8 cellular contexts compared by ENCODE assay signal in genomic region chr6:52361945-52362442, GRCh38. TPM values are rescaled to one million over a fixed set of nuclear protein-coding genes. Genes with fewer than 3 reads are reported as not detected.
DNase-seq lines count a peak whose midpoint lies in the region; ATAC-seq and TF ChIP-seq lines count a peak whose summit lies in the region.

TSS of gene PAQR8 (plus strand) at chr6:52362151. CDS start at chr6:52403214, 41,063 bp downstream.

- CTCF ChIA-PET in Panc1 (lab: Charles Lee): interaction anchor here (0.5 kb wide), 1 partner anchor 52 kb away, joined by 6 read pairs; no protein-coding TSS in a partner anchor

- DNase-seq in CMK (ENCODE audit: low read depth) (peak; percentile 45), HK-2 (ENCODE audit: unreplicated experiment) (peak; percentile 72), Panc1 (ENCODE audit: low read depth, low spot score) (no peak), fibroblast of lung (ENCODE audit: low read depth in 2 of 2) (peak in 1 of 2 donors; percentile 66), natural killer cell (peak; percentile 75)
- peak; percentile 85 to 91 for DNase-seq in activated T-cell treated with anti-CD3 and anti-CD28 coated beads, Interleukin-2, amount 50 U/mL, for 72 hours
- peak; percentile 73 for DNase-seq in stimulated activated naive B cell treated with anti-CD40 and anti-IgM and Interleukin-4, amounts not matched to agents 10 μg/mL and 1 μg/mL and 100 μg/mL, for 72 hours

- TF ChIP-seq CTCF in Panc1 (IDR thresholded peaks at IDR 0.05) (no peak), fibroblast of lung (conservative IDR thresholded peaks at IDR 0.05 in 1 of 2, IDR thresholded peaks at IDR 0.05 in 1 of 2; ENCODE audit: low read depth in 1 of 2, low read length in 2 of 2) (no peak), natural killer cell (IDR thresholded peaks at IDR 0.05) (no peak)

- H3K27ac Mint-ChIP-seq in activated T-cell treated with anti-CD3 and anti-CD28 coated beads, Interleukin-2, amount 50 U/mL, for 72 hours: peak within 1 kb of the TSS; percentile 86
- peak within 1 kb of the TSS; percentile 92 for H3K27ac Mint-ChIP-seq in natural killer cell
- H3K27ac Mint-ChIP-seq in stimulated activated naive B cell treated with anti-CD40 and anti-IgM and Interleukin-4, amounts not matched to agents 10 μg/mL and 1 μg/mL and 100 μg/mL, for 72 hours: peak within 1 kb of the TSS; percentile 95

- no peaks in the 10 kb centered on the region for H3K79me2 ChIP-seq in fibroblast of lung (ENCODE audit: control insufficient read depth, insufficient read depth, low read length)

- H3K4me1 ChIP-seq in Panc1 (ENCODE audit: control insufficient read depth, insufficient read depth, low read length): peaks cover 8% of the 10 kb centered on the region
- peaks cover 3% of the 10 kb centered on the region for H3K4me1 ChIP-seq in fibroblast of lung (ENCODE audit: control insufficient read depth, extremely low read depth, insufficient read depth, low read length)

- intact Hi-C loops in Panc1 (cut with micrococcal nuclease; ENCODE audit: unreplicated experiment) (loop anchor here (2.0 kb wide), 1 partner anchor 77 kb away; the partner anchor contains the start of gene MCM3), natural killer cell (cut with micrococcal nuclease) (loop anchor here (1.0 to 2.0 kb wide), 3 partner anchors 29 to 77 kb away; partner anchors contain the start of genes EFHC1 and MCM3)

- no peaks in the 10 kb centered on the region for H4K20me1 ChIP-seq in fibroblast of lung (ENCODE audit: control insufficient read depth, extremely low read depth, insufficient read depth, low read length)

- H3K4me3 Mint-ChIP-seq in activated T-cell treated with anti-CD3 and anti-CD28 coated beads, Interleukin-2, amount 50 U/mL, for 72 hours: peak within 1 kb of the TSS; percentile 98 to 99
- H3K4me3 Mint-ChIP-seq in natural killer cell: peak within 1 kb of the TSS; percentile 96
- H3K4me3 Mint-ChIP-seq in stimulated activated naive B cell treated with anti-CD40 and anti-IgM and Interleukin-4, amounts not matched to agents 10 μg/mL and 1 μg/mL and 100 μg/mL, for 72 hours: peak within 1 kb of the TSS; percentile 97 to 99

- ATAC-seq in GM19463 (IDR thresholded peaks at IDR 0.05; ENCODE audit: unreplicated experiment) (peak; percentile 90), Panc1 (peak; percentile 96), natural killer cell (peak; percentile 83 to 93 (median 88))
- peak; percentile 93 for ATAC-seq in activated T-cell treated with anti-CD3 and anti-CD28 coated beads, Interleukin-2, amount 50 U/mL, for 72 hours (replicated peaks in 1 of 2)
- peak; percentile 91 to 94 for ATAC-seq in stimulated activated naive B cell treated with anti-CD40 and anti-IgM and Interleukin-4, amounts not matched to agents 10 μg/mL and 1 μg/mL and 100 μg/mL, for 72 hours (replicated peaks)

- no peaks in the 10 kb centered on the region for H3K9me3 Mint-ChIP-seq in activated T-cell treated with anti-CD3 and anti-CD28 coated beads, Interleukin-2, amount 50 U/mL, for 72 hours
- H3K9me3 Mint-ChIP-seq in natural killer cell: no peaks in the 10 kb centered on the region
- no peaks in the 10 kb centered on the region for H3K9me3 Mint-ChIP-seq in stimulated activated naive B cell treated with anti-CD40 and anti-IgM and Interleukin-4, amounts not matched to agents 10 μg/mL and 1 μg/mL and 100 μg/mL, for 72 hours

- in situ Hi-C loops in Panc1 (cut with HindIII; ENCODE audit: low pct_unique_long_range_greater_than_20kb, low sequenced_read_pairs): no loop called here

- peaks cover 38% of the 10 kb centered on the region for H3K4me1 Mint-ChIP-seq in activated T-cell treated with anti-CD3 and anti-CD28 coated beads, Interleukin-2, amount 50 U/mL, for 72 hours (ENCODE audit: low read depth)
- peaks cover 26 to 31% of the 10 kb centered on the region in 2 donors for H3K4me1 Mint-ChIP-seq in natural killer cell
- peaks cover 17 to 23% of the 10 kb centered on the region in 2 donors for H3K4me1 Mint-ChIP-seq in stimulated activated naive B cell treated with anti-CD40 and anti-IgM and Interleukin-4, amounts not matched to agents 10 μg/mL and 1 μg/mL and 100 μg/mL, for 72 hours

- peak within 1 kb of the TSS; percentile 79 for H2AFZ ChIP-seq in fibroblast of lung (ENCODE audit: low read length)

- POLR2A ChIA-PET in Panc1 (lab: Charles Lee): interaction anchor here (0.6 to 0.8 kb wide), 2 partner anchors 10 to 57 kb away, joined by 3 to 7 read pairs; no protein-coding TSS in a partner anchor

- no peaks in the 10 kb centered on the region for H3K27me3 Mint-ChIP-seq in activated T-cell treated with anti-CD3 and anti-CD28 coated beads, Interleukin-2, amount 50 U/mL, for 72 hours (ENCODE audit: low read depth)
- no peaks in the 10 kb centered on the region for H3K27me3 Mint-ChIP-seq in natural killer cell (ENCODE audit: low read depth in 2 of 2)
- H3K27me3 Mint-ChIP-seq in stimulated activated naive B cell treated with anti-CD40 and anti-IgM and Interleukin-4, amounts not matched to agents 10 μg/mL and 1 μg/mL and 100 μg/mL, for 72 hours: no peaks in the 10 kb centered on the region

- H3K27me3 ChIP-seq in Panc1 (ENCODE audit: control insufficient read depth, insufficient read depth, low read length) (no peaks in the 10 kb centered on the region; the same call in 1 of the 2 replicates), fibroblast of lung (ENCODE audit: control insufficient read depth, insufficient read depth, low read length) (no peaks in the 10 kb centered on the region)

- H3K9ac ChIP-seq in fibroblast of lung (ENCODE audit: insufficient read depth, low read length): peak within 1 kb of the TSS; percentile 76

- peak within 1 kb of the TSS; percentile 73 for H3K27ac ChIP-seq in Panc1 (ENCODE audit: low read length)
- peak within 1 kb of the TSS; percentile 60 for H3K27ac ChIP-seq in fibroblast of lung (ENCODE audit: insufficient read depth, low read length)

- H3K4me3 ChIP-seq in Panc1 (ENCODE audit: low read depth in 2 of 2, low read length in 2 of 2) (peak within 1 kb of the TSS; percentile 77 to 81), fibroblast of lung (replicated peaks in 1 of 4; ENCODE audit: control extremely low read depth in 1 of 4, insufficient read depth in 1 of 4, low read depth in 3 of 4, low read length in 4 of 4) (peak within 1 kb of the TSS; percentile 70 to 84 (median 82))

- BruUV-seq in Panc1 (replicated peaks; lab: Mats Ljungman, UMichigan): no TSS peak

- H3K9me3 ChIP-seq in Panc1 (ENCODE audit: control insufficient read depth, insufficient read depth, low read depth, low read length) (no peaks in the 10 kb centered on the region), fibroblast of lung (ENCODE audit: control insufficient read depth, insufficient read depth, low read depth, low read length) (no peaks in the 10 kb centered on the region)

- H3K36me3 ChIP-seq in Panc1 (ENCODE audit: control insufficient read depth, insufficient read depth, low read length): no peaks in the 10 kb centered on the region; the same call in 1 of the 2 replicates
- H3K36me3 ChIP-seq in fibroblast of lung (ENCODE audit: control insufficient read depth, insufficient read depth, low read length): no peaks in the 10 kb centered on the region

- H3K36me3 Mint-ChIP-seq in activated T-cell treated with anti-CD3 and anti-CD28 coated beads, Interleukin-2, amount 50 U/mL, for 72 hours (ENCODE audit: insufficient read depth in 2 of 2): peaks cover 5 to 9% of the 10 kb centered on the region in 2 donors
- H3K36me3 Mint-ChIP-seq in natural killer cell: no peaks in the 10 kb centered on the region
- peaks cover 4 to 6% of the 10 kb centered on the region in 2 donors for H3K36me3 Mint-ChIP-seq in stimulated activated naive B cell treated with anti-CD40 and anti-IgM and Interleukin-4, amounts not matched to agents 10 μg/mL and 1 μg/mL and 100 μg/mL, for 72 hours

- peak within 1 kb of the TSS; percentile 95 for H3K4me2 ChIP-seq in fibroblast of lung (ENCODE audit: extremely low read depth, insufficient read depth, low read length)

RNA-seq across cellular contexts. Expression of gene PAQR8, which starts in this region (rescaled TPM):
- total RNA-seq in Panc1 (2021; ENCODE audit: unreplicated experiment) (3.6 TPM), fibroblast of lung (5.1 and 6.1 TPM in 2 replicates), natural killer cell (1 to 10 TPM; 2.4 to 5.0 (median 4.6) TPM)
- polyA plus RNA-seq in Panc1 (2012; ENCODE audit: insufficient read length): 2.3 TPM
- 10 to 100 TPM; 14.6 to 21.0 TPM for total RNA-seq in activated T-cell treated with anti-CD3 and anti-CD28 coated beads, Interleukin-2, amount 50 U/mL, for 72 hours
- 2.6 and 4.3 TPM in 2 replicates for polyA plus RNA-seq in fibroblast of lung
- 2.3 and 3.5 TPM in 2 replicates for polyA plus RNA-seq in fibroblast of lung (2012)
- 3.9 and 11.8 TPM in 2 replicates for polyA minus RNA-seq in fibroblast of lung (ENCODE audit: low replicate concordance)
